ENCODE assay signal across 1 cellular context in the genomic region with DNA sequence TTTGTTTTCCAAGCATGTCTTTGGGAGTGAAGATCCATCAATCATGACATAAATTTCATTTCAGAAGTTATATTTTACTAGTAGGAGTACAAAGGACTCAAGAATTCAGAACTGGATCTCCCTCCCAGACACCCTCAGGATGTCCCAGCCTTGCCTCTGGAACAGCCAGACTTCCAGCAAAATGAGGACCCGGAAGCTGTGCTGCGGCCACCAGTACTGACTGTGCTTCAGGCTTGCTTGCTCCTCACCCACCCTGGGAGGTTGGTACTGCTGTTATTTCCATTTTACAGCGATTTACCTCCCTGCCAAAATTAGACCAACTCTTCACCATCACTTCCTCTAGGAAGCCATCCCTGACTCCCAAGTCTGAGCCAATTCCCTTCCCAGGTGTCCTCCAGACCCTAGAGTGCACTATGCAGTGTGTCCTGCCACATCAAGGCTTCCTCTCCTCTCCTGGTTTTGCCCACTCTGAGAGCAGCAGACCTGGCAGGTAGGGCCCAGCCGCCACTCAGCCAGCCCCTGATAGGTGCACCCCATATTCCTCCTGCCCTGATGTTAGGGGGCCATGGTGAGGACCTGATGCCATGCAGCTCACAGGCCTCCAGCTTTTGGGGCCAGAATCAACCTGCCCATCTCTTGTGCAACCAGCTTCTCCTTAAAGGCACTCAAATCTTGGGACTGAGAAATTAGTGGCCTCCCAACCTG.
TF ChIP-seq lines count a peak whose summit lies in the region.

No MANE protein-coding gene starts in this region.

TF ChIP-seq in SK-N-SH, 30 proteins besides CTCF, POLR2A, EP300 and RAD21 (continued from another document):
- TF ChIP-seq, protein P1, sequence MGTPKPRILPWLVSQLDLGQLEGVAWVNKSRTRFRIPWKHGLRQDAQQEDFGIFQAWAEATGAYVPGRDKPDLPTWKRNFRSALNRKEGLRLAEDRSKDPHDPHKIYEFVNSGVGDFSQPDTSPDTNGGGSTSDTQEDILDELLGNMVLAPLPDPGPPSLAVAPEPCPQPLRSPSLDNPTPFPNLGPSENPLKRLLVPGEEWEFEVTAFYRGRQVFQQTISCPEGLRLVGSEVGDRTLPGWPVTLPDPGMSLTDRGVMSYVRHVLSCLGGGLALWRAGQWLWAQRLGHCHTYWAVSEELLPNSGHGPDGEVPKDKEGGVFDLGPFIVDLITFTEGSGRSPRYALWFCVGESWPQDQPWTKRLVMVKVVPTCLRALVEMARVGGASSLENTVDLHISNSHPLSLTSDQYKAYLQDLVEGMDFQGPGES (IDR thresholded peaks at IDR 0.05; ENCODE audit: low read depth, low read length) = no peak
- TF ChIP-seq ELF1 (IDR thresholded peaks at IDR 0.05) = no peak
- TF ChIP-seq, protein P2, sequence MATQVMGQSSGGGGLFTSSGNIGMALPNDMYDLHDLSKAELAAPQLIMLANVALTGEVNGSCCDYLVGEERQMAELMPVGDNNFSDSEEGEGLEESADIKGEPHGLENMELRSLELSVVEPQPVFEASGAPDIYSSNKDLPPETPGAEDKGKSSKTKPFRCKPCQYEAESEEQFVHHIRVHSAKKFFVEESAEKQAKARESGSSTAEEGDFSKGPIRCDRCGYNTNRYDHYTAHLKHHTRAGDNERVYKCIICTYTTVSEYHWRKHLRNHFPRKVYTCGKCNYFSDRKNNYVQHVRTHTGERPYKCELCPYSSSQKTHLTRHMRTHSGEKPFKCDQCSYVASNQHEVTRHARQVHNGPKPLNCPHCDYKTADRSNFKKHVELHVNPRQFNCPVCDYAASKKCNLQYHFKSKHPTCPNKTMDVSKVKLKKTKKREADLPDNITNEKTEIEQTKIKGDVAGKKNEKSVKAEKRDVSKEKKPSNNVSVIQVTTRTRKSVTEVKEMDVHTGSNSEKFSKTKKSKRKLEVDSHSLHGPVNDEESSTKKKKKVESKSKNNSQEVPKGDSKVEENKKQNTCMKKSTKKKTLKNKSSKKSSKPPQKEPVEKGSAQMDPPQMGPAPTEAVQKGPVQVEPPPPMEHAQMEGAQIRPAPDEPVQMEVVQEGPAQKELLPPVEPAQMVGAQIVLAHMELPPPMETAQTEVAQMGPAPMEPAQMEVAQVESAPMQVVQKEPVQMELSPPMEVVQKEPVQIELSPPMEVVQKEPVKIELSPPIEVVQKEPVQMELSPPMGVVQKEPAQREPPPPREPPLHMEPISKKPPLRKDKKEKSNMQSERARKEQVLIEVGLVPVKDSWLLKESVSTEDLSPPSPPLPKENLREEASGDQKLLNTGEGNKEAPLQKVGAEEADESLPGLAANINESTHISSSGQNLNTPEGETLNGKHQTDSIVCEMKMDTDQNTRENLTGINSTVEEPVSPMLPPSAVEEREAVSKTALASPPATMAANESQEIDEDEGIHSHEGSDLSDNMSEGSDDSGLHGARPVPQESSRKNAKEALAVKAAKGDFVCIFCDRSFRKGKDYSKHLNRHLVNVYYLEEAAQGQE (IDR thresholded peaks at IDR 0.05; ENCODE audit: low read depth, low read length) = no peak
- TF ChIP-seq MEF2A (IDR thresholded peaks at IDR 0.05; ENCODE audit: borderline replicate concordance, low read depth) = no peak
- no peak for TF ChIP-seq SIN3A (IDR thresholded peaks at IDR 0.05; ENCODE audit: borderline replicate concordance, low read depth, low read length)
- no peak for TF ChIP-seq RCOR1 (IDR thresholded peaks at IDR 0.05; ENCODE audit: low read length)
TF ChIP-seq in SK-N-SH: peak in this region for 0.
